Comparison of ENCODE assay signal across 2 cellular contexts in the genomic region with DNA sequence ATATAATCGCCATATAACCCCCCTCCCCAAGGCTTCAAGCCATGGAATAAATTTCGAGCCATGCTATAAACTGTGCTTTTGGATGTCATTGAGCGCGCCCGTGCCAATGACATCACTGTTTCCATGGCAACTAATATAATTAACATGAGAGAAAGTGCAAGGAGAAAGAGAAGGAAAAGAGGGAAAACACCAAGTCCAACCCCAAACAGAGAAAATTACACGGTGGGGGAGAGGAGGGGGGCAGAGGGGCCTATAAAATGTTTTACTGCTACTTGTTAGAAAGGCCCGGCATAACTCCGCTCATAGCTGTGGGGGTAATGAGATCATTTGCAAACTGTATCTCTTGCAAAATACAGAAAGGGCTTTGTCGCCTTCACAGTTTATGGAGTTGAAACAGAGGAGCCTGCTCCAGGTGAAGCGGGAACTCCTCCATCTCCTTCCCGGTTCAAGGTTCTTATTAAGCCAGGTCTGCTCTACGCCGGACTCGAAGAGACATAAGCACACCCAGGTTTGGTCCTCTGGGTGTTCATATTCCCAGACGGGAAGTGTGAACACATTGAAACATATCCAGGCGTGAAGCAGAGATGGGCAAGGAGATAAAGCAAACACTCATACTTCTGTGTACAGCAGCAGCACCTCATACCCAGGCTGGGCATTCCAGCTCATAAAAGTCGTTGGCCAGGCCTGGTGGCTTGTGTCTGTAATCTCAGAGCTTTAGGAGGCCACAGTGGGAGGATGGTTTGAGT.
A peak's percentile ranks its signal among the peaks of the same experiment; 100 is the strongest.
TF ChIP-seq lines count a peak whose summit lies in the region.

No MANE protein-coding gene starts in this region.

TF ChIP-seq in H1, 55 proteins besides CTCF, POLR2A, EP300 and RAD21 (continued from another document):
- TF ChIP-seq RFX5 (IDR thresholded peaks at IDR 0.05; ENCODE audit: borderline replicate concordance, low read depth, low read length): peak; percentile 28; the same call in 1 of the 2 replicates

TF ChIP-seq in neural cell, 6 proteins besides CTCF, POLR2A, EP300 and RAD21:
- TF ChIP-seq EZH2 (IDR thresholded peaks at IDR 0.05; ENCODE audit: borderline replicate concordance, insufficient read depth, low read length, poor library complexity, severe bottlenecking): no peak
- TF ChIP-seq SMC3 (conservative IDR thresholded peaks at IDR 0.05; ENCODE audit: poor library complexity): no peak
- TF ChIP-seq POLR2AphosphoS5 (IDR thresholded peaks at IDR 0.05): no peak
- no peak for TF ChIP-seq TAF1 (IDR thresholded peaks at IDR 0.05; ENCODE audit: low read depth)
- no peak for TF ChIP-seq REST (IDR thresholded peaks at IDR 0.05; ENCODE audit: borderline replicate concordance)
- TF ChIP-seq MXI1 (conservative IDR thresholded peaks at IDR 0.05; ENCODE audit: poor library complexity, severe bottlenecking): no peak
